Comparison of ENCODE assay signal across 1 cellular context in genomic region chr2:177298191-177298590, GRCh38.
TF ChIP-seq lines count a peak whose summit lies in the region.

No MANE protein-coding gene starts in this region.

TF ChIP-seq in GM23338, 12 proteins besides CTCF, POLR2A, EP300 and RAD21 (continued from another document):
- TF ChIP-seq ZNF331 (CRISPR knock-in tag; IDR thresholded peaks at IDR 0.05; ENCODE audit: low read depth) (no peak), ETS1 (IDR thresholded peaks at IDR 0.05) (no peak), EZH2phosphoT487 (IDR thresholded peaks at IDR 0.05; ENCODE audit: unreplicated experiment) (no peak), REST (IDR thresholded peaks at IDR 0.05; ENCODE audit: unreplicated experiment) (no peak), STAT1 (IDR thresholded peaks at IDR 0.05; ENCODE audit: unreplicated experiment) (no peak)
